Comparison of ENCODE assay signal across 13 cellular contexts in the genomic region with DNA sequence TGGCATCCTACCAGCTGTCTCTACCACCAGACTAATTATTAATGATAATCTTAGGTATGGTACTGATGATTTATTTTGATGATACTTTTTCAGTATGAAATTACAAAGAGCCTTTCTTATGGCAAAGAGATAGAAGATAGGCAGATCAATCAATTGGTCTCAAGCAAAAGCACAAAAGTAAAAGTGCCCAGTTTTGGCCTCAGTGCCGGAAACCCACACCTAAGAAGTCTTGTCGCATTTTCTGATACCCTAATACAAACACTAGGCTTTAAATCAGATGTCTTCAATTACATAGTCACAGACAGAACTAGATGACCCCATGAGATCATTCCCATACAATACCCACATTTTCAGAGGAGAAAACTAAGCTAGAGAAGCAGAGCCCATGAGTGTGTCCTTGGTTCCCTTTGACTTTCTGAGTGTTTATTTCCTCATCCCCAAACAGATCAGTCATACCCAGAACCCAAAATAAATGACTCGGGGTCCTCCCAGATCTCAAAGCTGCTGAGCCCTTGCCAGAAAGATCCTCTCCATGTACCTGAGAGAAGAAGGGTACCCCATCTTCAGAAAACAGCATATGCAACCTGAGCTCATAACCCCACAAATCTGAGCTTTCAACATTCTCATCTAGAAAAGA. TPM values are rescaled to one million over a fixed set of nuclear protein-coding genes. Genes with fewer than 3 reads are reported as not detected.
A peak's percentile ranks its signal among the peaks of the same experiment; 100 is the strongest.
DNase-seq lines count a peak whose midpoint lies in the region; ATAC-seq, FAIRE-seq and TF ChIP-seq lines count a peak whose summit lies in the region.
"Had no signal": no experiment of that assay in that cellular context is flagged by ENCODE, and none has a peak within 500 bp of the region (broad histone marks: within the 10 kb centered on the region; RNA-seq: fewer than 3 reads in every experiment).

No MANE protein-coding gene starts in this region.

- CTCF ChIA-PET in activated CD4-positive, alpha-beta T cell treated with anti-CD3 and anti-CD28 coated beads for 36 hours (lab: Charles Lee), result interaction anchor here (0.6 to 2.6 kb wide), 18 partner anchors 8 to 153 kb away, joined by 3 to 7 read pairs (median 3); partner anchors contain the start of gene ITPKB

- peaks cover 100% of the 10 kb centered on the region for H3K79me2 ChIP-seq in Loucy (ENCODE audit: insufficient read depth, low read length)

- ATAC-seq in activated CD4-positive, alpha-beta T cell treated with anti-CD3 and anti-CD28 coated beads for 36 hours, result peak; percentile 17
- no peak for ATAC-seq in stimulated activated memory B cell treated with anti-CD40 and anti-IgM and Interleukin-4, amounts not matched to agents 10 μg/mL and 1 μg/mL and 100 μg/mL, for 72 hours
- no peak for ATAC-seq in GM21390 (IDR thresholded peaks at IDR 0.05; ENCODE audit: unreplicated experiment)
- ATAC-seq: A549 had no signal

- 91 to 93% methylated on average over 3 of the region's 3 CpGs for WGBS in endodermal cell (ENCODE audit: insufficient coverage in 1 of 2, insufficient read length in 1 of 2), 2 experiments

- DNase-seq in activated CD4-positive, alpha-beta T cell treated with anti-CD3 and anti-CD28 coated beads for 36 hours, result no peak
- DNase-seq in activated CD4-positive, alpha-beta T cell treated with anti-CD3 and anti-CD28 coated beads for 4 hours, result no peak
- no peak for DNase-seq in endodermal cell
- no peak for DNase-seq in DMS153 (lab: John Stamatoyannopoulos, UW)
- DNase-seq in D721Med (ENCODE audit: insufficient read length, low spot score), result no peak
- DNase-seq: anterior cingulate cortex; NCI-H2081 treated with DMSO at 0.1 percent for 48 hours; ovary; stimulated activated CD4-positive, alpha-beta T cell treated with anti-CD3 and anti-CD28 coated beads, Interleukin-4, amount 100 ng/mL, for 4 hours had no signal

- intact Hi-C loops in activated CD4-positive, alpha-beta T cell treated with anti-CD3 and anti-CD28 coated beads for 36 hours (cut with DNase I, micrococcal nuclease), result loop anchor here in 1 of 2 experiments (10.0 kb wide), 1 partner anchor 667 kb away; the partner anchor contains the start of gene H3-3A

- H3K27me3 ChIP-seq in Loucy (ENCODE audit: insufficient read depth, low read length, poor library complexity, severe bottlenecking) (no peaks in the 10 kb centered on the region), endodermal cell (ENCODE audit: control insufficient read depth, insufficient read depth, low read length, poor library complexity, severe bottlenecking) (no peaks in the 10 kb centered on the region)
- H3K27me3 ChIP-seq: ovary had no signal

- H3K36me3 Mint-ChIP-seq in activated CD4-positive, alpha-beta T cell treated with anti-CD3 and anti-CD28 coated beads for 36 hours (ENCODE audit: low read depth), result peaks cover 80% of the 10 kb centered on the region
- peaks cover 56% of the 10 kb centered on the region for H3K36me3 Mint-ChIP-seq in endodermal cell (ENCODE audit: low read depth)
- H3K36me3 Mint-ChIP-seq in stimulated activated memory B cell treated with anti-CD40 and anti-IgM and Interleukin-4, amounts not matched to agents 10 μg/mL and 1 μg/mL and 100 μg/mL, for 72 hours, result peaks cover 79% of the 10 kb centered on the region

- H3K4me3 Mint-ChIP-seq in activated CD4-positive, alpha-beta T cell treated with anti-CD3 and anti-CD28 coated beads for 36 hours, result peak overlapping the region; percentile 88
- H3K4me3 Mint-ChIP-seq in endodermal cell, result peak overlapping the region; percentile 26
- H3K4me3 Mint-ChIP-seq in stimulated activated memory B cell treated with anti-CD40 and anti-IgM and Interleukin-4, amounts not matched to agents 10 μg/mL and 1 μg/mL and 100 μg/mL, for 72 hours, result peak overlapping the region; percentile 74

- H3K4me2 ChIP-seq in Loucy (ENCODE audit: low read depth, low read length, poor library complexity, severe bottlenecking), result peak overlapping the region; percentile 96
- H3K4me2 ChIP-seq: A549 had no signal

- no peak overlapping the region for H3K27ac ChIP-seq in endodermal cell (ENCODE audit: low read depth, low read length)
- H3K27ac ChIP-seq: A549, ovary had no signal

- peaks cover 81% of the 10 kb centered on the region for H3K4me1 Mint-ChIP-seq in activated CD4-positive, alpha-beta T cell treated with anti-CD3 and anti-CD28 coated beads for 36 hours
- H3K4me1 Mint-ChIP-seq in endodermal cell, result peaks cover 59% of the 10 kb centered on the region
- H3K4me1 Mint-ChIP-seq in stimulated activated memory B cell treated with anti-CD40 and anti-IgM and Interleukin-4, amounts not matched to agents 10 μg/mL and 1 μg/mL and 100 μg/mL, for 72 hours, result peaks cover 97% of the 10 kb centered on the region

- 0 out of 2 replicates have a peak, but pooled peaks cover 4% of the 10 kb centered on the region for H3F3A ChIP-seq in Loucy (ENCODE audit: low read depth)

- peak overlapping the region; percentile 96 for H3K4me3 ChIP-seq in Loucy (ENCODE audit: low read length, poor library complexity, severe bottlenecking)
- H3K4me3 ChIP-seq in endodermal cell (ENCODE audit: low read length), result peak overlapping the region; percentile 37
- H3K4me3 ChIP-seq: A549, ovary had no signal

- POLR2A ChIA-PET in activated CD4-positive, alpha-beta T cell treated with anti-CD3 and anti-CD28 coated beads for 36 hours (lab: Charles Lee), result interaction anchor here (0.6 to 1.5 kb wide), 8 partner anchors 8 to 1355 kb away, joined by 3 to 4 read pairs (median 3); partner anchors contain the start of gene ITPKB

- H3K9ac ChIP-seq in Loucy (ENCODE audit: low read depth, low read length, poor library complexity, severe bottlenecking) (peak overlapping the region; percentile 62), endodermal cell (ENCODE audit: extremely low read depth, low read length, poor library complexity, severe bottlenecking) (no peak overlapping the region)

- no peak overlapping the region for H2AFZ ChIP-seq in Loucy (ENCODE audit: low read length)

- no peak for FAIRE-seq in D721Med (lab: Jason Lieb, UNC)
- FAIRE-seq: A549 had no signal

- H3K36me3 ChIP-seq in Loucy (ENCODE audit: insufficient read depth, low read length), result peaks cover 12% of the 10 kb centered on the region; the same call in 1 of the 2 replicates
- H3K36me3 ChIP-seq in endodermal cell (ENCODE audit: control insufficient read depth, insufficient read depth, low read length), result peaks cover 61% of the 10 kb centered on the region
- H3K36me3 ChIP-seq: ovary had no signal

- no peaks in the 10 kb centered on the region for H3K27me3 Mint-ChIP-seq in activated CD4-positive, alpha-beta T cell treated with anti-CD3 and anti-CD28 coated beads for 36 hours
- no peaks in the 10 kb centered on the region for H3K27me3 Mint-ChIP-seq in endodermal cell (ENCODE audit: insufficient read depth)
- no peaks in the 10 kb centered on the region for H3K27me3 Mint-ChIP-seq in stimulated activated memory B cell treated with anti-CD40 and anti-IgM and Interleukin-4, amounts not matched to agents 10 μg/mL and 1 μg/mL and 100 μg/mL, for 72 hours

- peaks cover 86% of the 10 kb centered on the region for H4K20me1 ChIP-seq in Loucy (ENCODE audit: insufficient read depth, low read length, poor library complexity, severe bottlenecking)

- no peaks in the 10 kb centered on the region for H3K9me2 ChIP-seq in Loucy (replicated peaks; ENCODE audit: low read depth, low read length)

- H3K4me1 ChIP-seq in Loucy (ENCODE audit: insufficient read depth, low read length, poor library complexity, severe bottlenecking), result peaks cover 83% of the 10 kb centered on the region
- peaks cover 16% of the 10 kb centered on the region for H3K4me1 ChIP-seq in endodermal cell (ENCODE audit: control insufficient read depth, insufficient read depth, low read length)
- H3K4me1 ChIP-seq: A549 had no signal

- no peaks in the 10 kb centered on the region for H3K9me3 Mint-ChIP-seq in activated CD4-positive, alpha-beta T cell treated with anti-CD3 and anti-CD28 coated beads for 36 hours (ENCODE audit: low read depth)
- H3K9me3 Mint-ChIP-seq in endodermal cell, result no peaks in the 10 kb centered on the region
- H3K9me3 Mint-ChIP-seq in stimulated activated memory B cell treated with anti-CD40 and anti-IgM and Interleukin-4, amounts not matched to agents 10 μg/mL and 1 μg/mL and 100 μg/mL, for 72 hours, result no peaks in the 10 kb centered on the region

- peak overlapping the region; percentile 97 for H3K27ac Mint-ChIP-seq in activated CD4-positive, alpha-beta T cell treated with anti-CD3 and anti-CD28 coated beads for 36 hours
- H3K27ac Mint-ChIP-seq in endodermal cell, result peak overlapping the region; percentile 42
- peak overlapping the region; percentile 59 for H3K27ac Mint-ChIP-seq in stimulated activated memory B cell treated with anti-CD40 and anti-IgM and Interleukin-4, amounts not matched to agents 10 μg/mL and 1 μg/mL and 100 μg/mL, for 72 hours

- no peaks in the 10 kb centered on the region for H3K9me3 ChIP-seq in Loucy (ENCODE audit: insufficient read depth, low read depth, low read length)
- no peaks in the 10 kb centered on the region for H3K9me3 ChIP-seq in endodermal cell (ENCODE audit: control insufficient read depth, low read length)
- H3K9me3 ChIP-seq: A549, ovary had no signal

- no peak for TF ChIP-seq CTCF in Loucy (conservative IDR thresholded peaks at IDR 0.05; ENCODE audit: low read length)
- TF ChIP-seq CTCF in endodermal cell (conservative IDR thresholded peaks at IDR 0.05), result no peak
- TF ChIP-seq CTCF in D721Med (IDR thresholded peaks at IDR 0.05; ENCODE audit: insufficient read depth, missing control alignments), result no peak

RNA-seq across cellular contexts. Expression of gene ITPKB, which starts 7.7 kb away (rescaled TPM):
- total RNA-seq in activated CD4-positive, alpha-beta T cell treated with anti-CD3 and anti-CD28 coated beads for 36 hours, result 10 to 100 TPM; 31.0 to 31.9 TPM
- 10 to 100 TPM; 22.4 to 28.3 TPM for total RNA-seq in endodermal cell
- polyA plus RNA-seq in endodermal cell (2013, experiment 1 of 2), result 12.3 TPM
- 12.3 TPM for polyA plus RNA-seq in endodermal cell (2013, experiment 2 of 2)

Comparison
In these comparisons a context has a peak if more than half of its experiments do, and no peak if none do; other contexts are left out.
1. H3K27ac Mint-ChIP-seq: peak in every context shown above with its lines; median percentile 97 in activated CD4-positive, alpha-beta T cell treated with anti-CD3 and anti-CD28 coated beads for 36 hours; 59 in stimulated activated memory B cell treated with anti-CD40 and anti-IgM and Interleukin-4, amounts not matched to agents 10 μg/mL and 1 μg/mL and 100 μg/mL, for 72 hours; 42 in endodermal cell.
2. H3K4me3 Mint-ChIP-seq: peak in every context shown above with its lines; median percentile 88 in activated CD4-positive, alpha-beta T cell treated with anti-CD3 and anti-CD28 coated beads for 36 hours; 74 in stimulated activated memory B cell treated with anti-CD40 and anti-IgM and Interleukin-4, amounts not matched to agents 10 μg/mL and 1 μg/mL and 100 μg/mL, for 72 hours; 26 in endodermal cell.